Comparison of ENCODE assay signal across 12 cellular contexts in the genomic region with DNA sequence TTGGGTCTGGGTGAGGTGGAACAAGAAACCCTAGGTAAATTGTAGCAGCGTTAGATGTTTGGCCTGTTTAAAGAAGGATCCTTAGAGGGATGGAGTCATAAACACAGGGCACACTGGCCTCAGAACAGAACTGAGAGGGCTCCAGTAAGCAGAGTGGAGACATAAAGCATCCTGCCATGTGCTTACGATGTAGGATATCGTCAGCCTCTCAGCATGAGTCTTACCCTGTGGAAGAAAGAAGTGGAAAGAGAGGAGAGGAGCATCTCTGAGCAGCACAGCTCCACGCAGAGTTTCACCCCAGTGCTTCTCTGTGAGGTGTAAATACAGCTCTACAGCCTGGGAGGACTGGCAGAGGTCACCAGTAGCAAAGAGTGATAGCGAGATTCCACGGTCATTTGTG. TPM values are rescaled to one million over a fixed set of nuclear protein-coding genes. Genes with fewer than 3 reads are reported as not detected.
DNase-seq lines count a peak whose midpoint lies in the region; ATAC-seq and TF ChIP-seq lines count a peak whose summit lies in the region.
"Had no signal": no experiment of that assay in that cellular context is flagged by ENCODE, and none has a peak within 500 bp of the region (broad histone marks: within the 10 kb centered on the region; RNA-seq: fewer than 3 reads in every experiment).

No MANE protein-coding gene starts in this region.

- H3K9ac ChIP-seq in ES-I3 (ENCODE audit: low read depth, low read length) = peak overlapping the region; percentile 20; the same call in 1 of the 2 replicates

- intact Hi-C loops in ascending aorta (cut with DNase I) (loop anchor here (2.0 kb wide), 1 partner anchor 67 kb away; no protein-coding TSS in a partner anchor), right cardiac atrium (cut with DNase I) (loop anchor here in 2 of 4 donors (10.0 kb wide), 2 partner anchors 175 to 185 kb away; no protein-coding TSS in a partner anchor)

- no peaks in the 10 kb centered on the region for H3K27me3 ChIP-seq in ascending aorta
- H3K27me3 ChIP-seq in right cardiac atrium (ENCODE audit: control insufficient read depth, insufficient read depth) = no peaks in the 10 kb centered on the region
- H3K27me3 ChIP-seq: BE2C had no signal

- H3K4me3 ChIP-seq in ascending aorta (no peak overlapping the region), right cardiac atrium (ENCODE audit: low read length) (no peak overlapping the region)

- H3K36me3 ChIP-seq in ES-I3 (ENCODE audit: insufficient read depth, low read length) = no peaks in the 10 kb centered on the region
- no peaks in the 10 kb centered on the region for H3K36me3 ChIP-seq in ascending aorta
- H3K36me3 ChIP-seq: BE2C had no signal

- TF ChIP-seq CTCF in ascending aorta (IDR thresholded peaks at IDR 0.05) = no peak

- ATAC-seq in right cardiac atrium = peak in 1 of 2 donors; percentile 40
- ATAC-seq in HG02981 (IDR thresholded peaks at IDR 0.05; ENCODE audit: unreplicated experiment) = no peak
- no peak for ATAC-seq in HG03135 (IDR thresholded peaks at IDR 0.05; ENCODE audit: unreplicated experiment)
- ATAC-seq: activated CD4-positive, CD25-positive, alpha-beta regulatory T cell treated with anti-CD3 and anti-CD28 coated beads, Interleukin-2, amount 50 U/mL, for 24 hours had no signal

- H3K27ac ChIP-seq in ascending aorta = peak overlapping the region; percentile 59 to 76
- H3K27ac ChIP-seq in right cardiac atrium (ENCODE audit: low read length) = peak overlapping the region; percentile 94

- H3K9me3 ChIP-seq in ES-I3 (ENCODE audit: control insufficient read depth, insufficient read depth, low read length) = no peaks in the 10 kb centered on the region
- H3K9me3 ChIP-seq in ascending aorta = no peaks in the 10 kb centered on the region
- H3K9me3 ChIP-seq in right cardiac atrium (ENCODE audit: control insufficient read depth, low read length) = no peaks in the 10 kb centered on the region
- H3K9me3 ChIP-seq: BE2C had no signal

- H3K4me1 ChIP-seq in ES-I3 (ENCODE audit: insufficient read depth, low read length) = peaks cover 69% of the 10 kb centered on the region
- H3K4me1 ChIP-seq in ascending aorta = peaks cover 6 to 39% of the 10 kb centered on the region in 2 donors
- H3K4me1 ChIP-seq in right cardiac atrium (ENCODE audit: control insufficient read depth, insufficient read depth, low read length) = peaks cover 14% of the 10 kb centered on the region

- 67% methylated on average over 6 of the region's 6 CpGs for WGBS in right cardiac atrium

- DNase-seq in ascending aorta (ENCODE audit: low spot score in 2 of 2) (no peak), right cardiac atrium (no peak), retina (peak; percentile 42), KG1 (lab: John Stamatoyannopoulos, UW) (no peak), NCI-H526 treated with DMSO at 0.1 percent for 48 hours (lab: John Stamatoyannopoulos, UW) (no peak)
- DNase-seq: BE2C, NCI-H1417 treated with DMSO at 0.1 percent for 48 hours had no signal

RNA-seq across cellular contexts. Expression of gene SORBS2, which starts 27.8 kb away (rescaled TPM):
- total RNA-seq in ascending aorta (246 TPM), right cardiac atrium (100 to 1,000 TPM; 578 to 776 (median 669) TPM)
- polyA plus RNA-seq in right cardiac atrium = 181 TPM
- total RNA-seq: activated T-helper 17 cell treated with anti-CD3 and anti-CD28 coated beads, Interleukin-2, amount 50 U/mL, for 72 hours had no signal
